In the genomic region with DNA sequence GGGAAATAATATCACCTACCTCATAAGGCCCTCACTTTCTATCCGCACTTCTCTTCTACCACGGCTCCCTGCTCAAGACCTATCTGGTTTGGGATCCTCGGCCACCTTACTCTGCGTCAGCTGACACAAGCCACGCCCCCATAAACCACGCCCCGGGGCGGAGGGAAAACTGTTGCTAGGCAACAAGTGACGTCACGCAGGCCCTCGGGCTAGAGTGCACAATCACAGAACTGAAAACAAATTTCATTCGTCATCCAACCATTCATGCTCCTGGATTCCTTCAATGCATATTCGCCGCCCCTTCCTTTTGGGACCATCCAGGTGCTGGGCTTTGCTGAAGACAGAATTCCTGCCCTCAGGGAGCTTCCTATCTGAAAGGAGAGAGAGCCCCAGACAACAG, we compare ENCODE assay signal across 14 cellular contexts.
DNase-seq lines count a peak whose midpoint lies in the region; FAIRE-seq and TF ChIP-seq lines count a peak whose summit lies in the region.
"Had no signal": no experiment of that assay in that cellular context is flagged by ENCODE, and none has a peak within 500 bp of the region (broad histone marks: within the 10 kb centered on the region; RNA-seq: fewer than 3 reads in every experiment).

No MANE protein-coding gene starts in this region.

- H3K4me1 Mint-ChIP-seq in activated CD4-positive, alpha-beta memory T cell treated with anti-CD3 and anti-CD28 coated beads for 36 hours (ENCODE audit: low read depth), result no peaks in the 10 kb centered on the region
- H3K4me1 Mint-ChIP-seq in activated CD4-positive, alpha-beta memory T cell treated with anti-CD3 and anti-CD28 coated beads, Interleukin-2, amount 10 ng/mL, durations not matched to agents 7 days and 5 days, result no peaks in the 10 kb centered on the region

- no peaks in the 10 kb centered on the region for H3K36me3 ChIP-seq in osteoblast (ENCODE audit: insufficient read depth, low read length)
- no peaks in the 10 kb centered on the region for H3K36me3 ChIP-seq in effector memory CD4-positive, alpha-beta T cell (ENCODE audit: control insufficient read depth, insufficient read depth, low read length)
- H3K36me3 ChIP-seq: transverse colon had no signal

- H3K36me3 Mint-ChIP-seq in activated CD4-positive, alpha-beta memory T cell treated with anti-CD3 and anti-CD28 coated beads for 36 hours, result no peaks in the 10 kb centered on the region
- no peaks in the 10 kb centered on the region for H3K36me3 Mint-ChIP-seq in activated CD4-positive, alpha-beta memory T cell treated with anti-CD3 and anti-CD28 coated beads, Interleukin-2, amount 10 ng/mL, durations not matched to agents 7 days and 5 days (ENCODE audit: low read depth)

- H4K20me1 ChIP-seq in osteoblast (ENCODE audit: insufficient read depth, low read length), result no peaks in the 10 kb centered on the region

- H3K4me3 Mint-ChIP-seq in activated CD4-positive, alpha-beta memory T cell treated with anti-CD3 and anti-CD28 coated beads for 36 hours, result no peak overlapping the region
- H3K4me3 Mint-ChIP-seq in activated CD4-positive, alpha-beta memory T cell treated with anti-CD3 and anti-CD28 coated beads, Interleukin-2, amount 10 ng/mL, durations not matched to agents 7 days and 5 days, result no peak overlapping the region

- no peak overlapping the region for H3K4me2 ChIP-seq in osteoblast (ENCODE audit: insufficient read depth, low read length)
- H3K4me2 ChIP-seq: PC-9 had no signal

- H3K4me1 ChIP-seq in osteoblast (ENCODE audit: insufficient read depth, low read length), result no peaks in the 10 kb centered on the region
- no peaks in the 10 kb centered on the region for H3K4me1 ChIP-seq in effector memory CD4-positive, alpha-beta T cell (ENCODE audit: control insufficient read depth, insufficient read depth, low read length, poor library complexity, severe bottlenecking)
- H3K4me1 ChIP-seq: transverse colon had no signal

- TF ChIP-seq EP300 in Ishikawa (IDR thresholded peaks at IDR 0.05; ENCODE audit: borderline replicate concordance), result no peak

- no peaks in the 10 kb centered on the region for H3K9me3 Mint-ChIP-seq in activated CD4-positive, alpha-beta memory T cell treated with anti-CD3 and anti-CD28 coated beads for 36 hours
- H3K9me3 Mint-ChIP-seq in activated CD4-positive, alpha-beta memory T cell treated with anti-CD3 and anti-CD28 coated beads, Interleukin-2, amount 10 ng/mL, durations not matched to agents 7 days and 5 days, result no peaks in the 10 kb centered on the region

- no peaks in the 10 kb centered on the region for H3K9me3 ChIP-seq in osteoblast (ENCODE audit: low read depth, low read length)
- H3K9me3 ChIP-seq in effector memory CD4-positive, alpha-beta T cell (ENCODE audit: control insufficient read depth, low read length), result no peaks in the 10 kb centered on the region
- H3K9me3 ChIP-seq: transverse colon had no signal

- TF ChIP-seq CTCF in osteoblast (IDR thresholded peaks at IDR 0.05; ENCODE audit: extremely low read depth, low read depth, low read length), result no peak

- H3K4me3 ChIP-seq in osteoblast (ENCODE audit: insufficient read depth, low read length), result no peak overlapping the region
- H3K4me3 ChIP-seq in effector memory CD4-positive, alpha-beta T cell (ENCODE audit: insufficient read depth, low read depth, low read length, poor library complexity, severe bottlenecking), result no peak overlapping the region
- H3K4me3 ChIP-seq: PC-9, transverse colon had no signal

- CTCF ChIA-PET in activated CD4-positive, alpha-beta memory T cell treated with anti-CD3 and anti-CD28 coated beads for 36 hours (lab: Charles Lee), result no interaction called here
- CTCF ChIA-PET in activated CD4-positive, alpha-beta memory T cell treated with anti-CD3 and anti-CD28 coated beads, Interleukin-2, amount 10 ng/mL, durations not matched to agents 7 days and 5 days (lab: Charles Lee), result no interaction called here

- H3K27ac ChIP-seq in osteoblast (ENCODE audit: low read depth, low read length), result no peak overlapping the region
- no peak overlapping the region for H3K27ac ChIP-seq in effector memory CD4-positive, alpha-beta T cell (ENCODE audit: insufficient read depth, low read length, poor library complexity, severe bottlenecking)
- H3K27ac ChIP-seq: PC-9, transverse colon, VCaP had no signal

- intact Hi-C loops in activated CD4-positive, alpha-beta memory T cell treated with anti-CD3 and anti-CD28 coated beads for 36 hours (cut with micrococcal nuclease), result no loop called here

- H3K27me3 ChIP-seq in osteoblast (ENCODE audit: insufficient read depth, low read length), result no peaks in the 10 kb centered on the region
- H3K27me3 ChIP-seq in effector memory CD4-positive, alpha-beta T cell (replicated peaks; ENCODE audit: control insufficient read depth, insufficient read depth, low read length, poor library complexity, severe bottlenecking), result no peaks in the 10 kb centered on the region
- H3K27me3 ChIP-seq: transverse colon had no signal

- DNase-seq in activated CD4-positive, alpha-beta memory T cell treated with anti-CD3 and anti-CD28 coated beads for 36 hours, result peak; percentile 8
- DNase-seq in activated CD4-positive, alpha-beta memory T cell treated with anti-CD3 and anti-CD28 coated beads, Interleukin-2, amount 10 ng/mL, durations not matched to agents 7 days and 5 days, result no peak
- DNase-seq in astrocyte of the hippocampus (ENCODE audit: low read depth, low spot score) (peak; percentile 8), osteoblast (ENCODE audit: insufficient read length, low spot score, missing footprints) (peak; percentile 9), midbrain (lab: John Stamatoyannopoulos, UW) (no peak), RCC 7860 (ENCODE audit: low spot score) (no peak)
- DNase-seq in effector memory CD4-positive, alpha-beta T cell, result no peak
- DNase-seq: activated effector memory CD4-positive, alpha-beta T cell treated with anti-CD3 and anti-CD28 coated beads, Interleukin-2, amount 50 U/mL, for 16 hours; GDM1; NCI-H187 treated with DMSO at 0.1 percent for 48 hours; transverse colon had no signal

- FAIRE-seq in RCC 7860 (lab: Jason Lieb, UNC), result no peak

- H3K79me2 ChIP-seq in osteoblast (ENCODE audit: insufficient read depth, low read length), result no peaks in the 10 kb centered on the region

- POLR2A ChIA-PET in activated CD4-positive, alpha-beta memory T cell treated with anti-CD3 and anti-CD28 coated beads for 36 hours (lab: Charles Lee), result no interaction called here
- POLR2A ChIA-PET in activated CD4-positive, alpha-beta memory T cell treated with anti-CD3 and anti-CD28 coated beads, Interleukin-2, amount 10 ng/mL, durations not matched to agents 7 days and 5 days (lab: Charles Lee), result no interaction called here

- H3K27me3 Mint-ChIP-seq in activated CD4-positive, alpha-beta memory T cell treated with anti-CD3 and anti-CD28 coated beads for 36 hours, result no peaks in the 10 kb centered on the region
- H3K27me3 Mint-ChIP-seq in activated CD4-positive, alpha-beta memory T cell treated with anti-CD3 and anti-CD28 coated beads, Interleukin-2, amount 10 ng/mL, durations not matched to agents 7 days and 5 days, result no peaks in the 10 kb centered on the region

- TF ChIP-seq RAD21 in Ishikawa (IDR thresholded peaks at IDR 0.05; ENCODE audit: low read depth), result no peak

- H2AFZ ChIP-seq in osteoblast (ENCODE audit: low read length), result no peak overlapping the region
- H2AFZ ChIP-seq: PC-9 had no signal

- no peak overlapping the region for H3K27ac Mint-ChIP-seq in activated CD4-positive, alpha-beta memory T cell treated with anti-CD3 and anti-CD28 coated beads for 36 hours
- no peak overlapping the region for H3K27ac Mint-ChIP-seq in activated CD4-positive, alpha-beta memory T cell treated with anti-CD3 and anti-CD28 coated beads, Interleukin-2, amount 10 ng/mL, durations not matched to agents 7 days and 5 days

TF ChIP-seq in Ishikawa, 13 proteins besides CTCF, POLR2A, EP300 and RAD21:
- TF ChIP-seq ZBTB7A (IDR thresholded peaks at IDR 0.05; ENCODE audit: low read depth) (no peak), CREB1 (IDR thresholded peaks at IDR 0.05; ENCODE audit: low read depth) (peak; percentile 29; the same call in 1 of the 2 replicates)
- TF ChIP-seq, protein P1, sequence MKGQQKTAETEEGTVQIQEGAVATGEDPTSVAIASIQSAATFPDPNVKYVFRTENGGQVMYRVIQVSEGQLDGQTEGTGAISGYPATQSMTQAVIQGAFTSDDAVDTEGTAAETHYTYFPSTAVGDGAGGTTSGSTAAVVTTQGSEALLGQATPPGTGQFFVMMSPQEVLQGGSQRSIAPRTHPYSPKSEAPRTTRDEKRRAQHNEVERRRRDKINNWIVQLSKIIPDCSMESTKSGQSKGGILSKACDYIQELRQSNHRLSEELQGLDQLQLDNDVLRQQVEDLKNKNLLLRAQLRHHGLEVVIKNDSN (IDR thresholded peaks at IDR 0.05), result peak; percentile 73

Comparison
In these comparisons a context has a peak if more than half of its experiments do, and no peak if none do; other contexts are left out.
1. DNase-seq: peak in activated CD4-positive, alpha-beta memory T cell treated with anti-CD3 and anti-CD28 coated beads for 36 hours (single experiment), astrocyte of the hippocampus (single experiment) and osteoblast (single experiment); none in activated CD4-positive, alpha-beta memory T cell treated with anti-CD3 and anti-CD28 coated beads, Interleukin-2, amount 10 ng/mL, durations not matched to agents 7 days and 5 days (single experiment), midbrain (single experiment), effector memory CD4-positive, alpha-beta T cell (0 of 3) and RCC 7860 (single experiment).